Comparison of ENCODE assay signal across 8 cellular contexts in genomic region chr9:33076360-33077004, GRCh38. TPM values are rescaled to one million over a fixed set of nuclear protein-coding genes. Genes with fewer than 3 reads are reported as not detected.
DNase-seq lines count a peak whose midpoint lies in the region; ATAC-seq and TF ChIP-seq lines count a peak whose summit lies in the region.

TSS of gene SMU1 (minus strand) at chr9:33076674. CDS start at chr9:33076608, 66 bp downstream.

- peak within 1 kb of the TSS; percentile 72 to 79 for H3K4me3 ChIP-seq in testis

- peaks cover 6% of the 10 kb centered on the region for H3K36me3 Mint-ChIP-seq in activated naive CD8-positive, alpha-beta T cell

- no peaks in the 10 kb centered on the region for H3K27me3 ChIP-seq in testis

- peaks cover 3% of the 10 kb centered on the region for H3K4me1 ChIP-seq in testis

- 0% methylated on average over 10 to 45 of the region's 45 CpGs for WGBS in testis, 2 donors

- POLR2A ChIA-PET in GM10248 (lab: Yijun Ruan, JAX): interaction anchor here (0.9 to 1.4 kb wide), 2 partner anchors 49 to 52 kb away, joined by 3 to 5 read pairs; partner anchors contain the start of gene DNAJA1

- peak within 1 kb of the TSS; percentile 95 for H3K27ac Mint-ChIP-seq in activated naive CD8-positive, alpha-beta T cell

- no peaks in the 10 kb centered on the region for H3K9me3 Mint-ChIP-seq in activated naive CD8-positive, alpha-beta T cell (ENCODE audit: low read depth)

- DNase-seq in GM10248 (ENCODE audit: extremely low spot score) (peak; percentile 97), NCI-H1105 (lab: John Stamatoyannopoulos, UW) (peak; percentile 96), SKM-1 treated with dmso at 0.1 percent for 144 hours (lab: John Stamatoyannopoulos, UW; ENCODE audit: unreplicated experiment) (peak; percentile 99), glomerular visceral epithelial cell (ENCODE audit: extremely low spot score) (peak; percentile 97), omental fat pad (ENCODE audit: low spot score) (peak; percentile 84), testis (peak; percentile 97)

- TF ChIP-seq CTCF in GM10248 (IDR thresholded peaks at IDR 0.05; ENCODE audit: control extremely low read depth, extremely low read depth, low read depth, missing control alignments) (no peak), omental fat pad (IDR thresholded peaks at IDR 0.05) (no peak), testis (IDR thresholded peaks at IDR 0.05) (peak in 1 of 3 experiments; percentile 19)

- CTCF ChIA-PET in GM10248 (lab: Yijun Ruan, JAX): interaction anchor here (0.9 to 2.0 kb wide), 5 partner anchors 9 to 150 kb away, joined by 3 to 12 read pairs (median 4); no protein-coding TSS in a partner anchor

- peak within 1 kb of the TSS; percentile 95 for H3K4me3 Mint-ChIP-seq in activated naive CD8-positive, alpha-beta T cell

- peak within 1 kb of the TSS; percentile 80 to 88 for H3K27ac ChIP-seq in testis

- intact Hi-C loops in testis (cut with DNase I; ENCODE audit: low total_unique reads): no loop called here

- no peaks in the 10 kb centered on the region for H3K36me3 ChIP-seq in testis (ENCODE audit: low read depth, missing control alignments)

- no peaks in the 10 kb centered on the region for H3K9me3 ChIP-seq in testis

- ATAC-seq in HG02623 (IDR thresholded peaks at IDR 0.05; ENCODE audit: unreplicated experiment) (peak; percentile 99), omental fat pad (ENCODE audit: low FRiP score) (peak; percentile 98)

- H3K4me1 Mint-ChIP-seq in activated naive CD8-positive, alpha-beta T cell (ENCODE audit: low read depth): peaks cover 38% of the 10 kb centered on the region

- peak; percentile 58 for TF ChIP-seq POLR2A in testis (IDR thresholded peaks at IDR 0.05)

- no peaks in the 10 kb centered on the region for H3K27me3 Mint-ChIP-seq in activated naive CD8-positive, alpha-beta T cell

RNA-seq across cellular contexts. Expression of gene SMU1, which starts in this region (rescaled TPM):
- total RNA-seq in omental fat pad: 10 to 100 TPM; 14.6 to 23.5 (median 17.2) TPM
- total RNA-seq in testis: 10 to 100 TPM; 16.2 to 16.3 TPM
- 17.1 TPM for polyA plus RNA-seq in testis (ENCODE audit: insufficient read depth, low read depth, low replicate concordance)

Comparison
In these comparisons a context has a peak if more than half of its experiments do, and no peak if none do; other contexts are left out.
1. Peak in every context shown above with its lines: DNase-seq, ATAC-seq, H3K4me3 ChIP-seq and H3K27ac ChIP-seq.